In the genomic region with DNA sequence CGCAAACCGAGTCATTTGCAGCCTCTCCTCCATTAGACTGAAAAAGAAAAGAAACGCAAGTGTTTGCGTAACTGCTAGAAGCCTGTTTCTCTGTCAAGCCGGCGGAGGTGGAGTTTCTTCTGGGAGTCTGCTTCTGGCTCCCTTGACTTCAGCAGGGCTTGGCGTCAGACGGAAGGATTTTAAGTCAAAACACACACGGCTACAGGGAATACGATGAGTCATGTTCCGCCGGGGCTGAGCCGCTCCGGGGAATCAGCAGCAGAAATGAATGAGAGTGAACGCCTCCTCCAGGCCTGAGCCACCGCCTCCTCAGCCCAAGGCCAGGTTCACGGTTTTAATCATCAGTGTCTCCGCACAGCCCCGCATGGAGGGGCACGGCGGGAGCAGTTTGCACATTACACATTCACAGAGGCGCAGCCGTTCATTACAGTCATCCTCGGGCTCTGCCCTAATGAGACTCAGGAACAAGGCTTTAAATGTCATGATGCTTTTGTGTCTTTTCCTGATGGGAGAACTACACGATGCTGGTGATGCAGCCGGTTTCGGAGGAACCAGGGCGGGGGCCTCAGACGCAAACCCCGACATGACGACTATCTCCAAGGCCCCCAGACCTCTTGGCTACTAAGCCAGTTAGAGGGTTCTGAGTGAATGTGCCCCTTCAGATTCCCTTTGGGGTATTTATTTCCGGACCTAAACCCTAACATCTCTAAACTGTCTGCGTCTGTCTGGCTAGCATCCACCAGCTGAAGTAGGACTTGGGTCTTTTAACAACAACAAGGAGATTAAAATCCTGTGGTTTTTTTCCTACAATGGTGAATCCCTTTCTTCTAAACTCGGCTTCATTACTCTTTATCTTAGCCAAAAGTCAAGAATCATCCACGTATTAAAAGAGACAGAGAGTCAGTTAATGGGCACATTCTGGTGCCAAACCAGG, we compare ENCODE assay signal across 8 cellular contexts. TPM values are rescaled to one million over a fixed set of nuclear protein-coding genes. Genes with fewer than 3 reads are reported as not detected.
DNase-seq lines count a peak whose midpoint lies in the region; ATAC-seq and TF ChIP-seq lines count a peak whose summit lies in the region.

No MANE protein-coding gene starts in this region.

- no peaks in the 10 kb centered on the region for H3K9me3 Mint-ChIP-seq in stimulated activated naive CD8-positive, alpha-beta T cell treated with anti-CD3 and anti-CD28 coated beads, Interleukin-15, amount 100 ng/mL, for 72 hours

- no peak overlapping the region for H3K4me3 Mint-ChIP-seq in stimulated activated naive CD8-positive, alpha-beta T cell treated with anti-CD3 and anti-CD28 coated beads, Interleukin-15, amount 100 ng/mL, for 72 hours

- H3K9me3 ChIP-seq in iPS-18a (ENCODE audit: control insufficient read depth, low read depth, low read length): no peaks in the 10 kb centered on the region

- ATAC-seq in sciatic nerve (peak; percentile 98), GM19395 (IDR thresholded peaks at IDR 0.05; ENCODE audit: unreplicated experiment) (no peak)
- ATAC-seq in stimulated activated naive CD8-positive, alpha-beta T cell treated with anti-CD3 and anti-CD28 coated beads, Interleukin-15, amount 100 ng/mL, for 72 hours: no peak

- H3K27me3 ChIP-seq in brain microvascular endothelial cell (replicated peaks) (no peaks in the 10 kb centered on the region), iPS-18a (ENCODE audit: control insufficient read depth, insufficient read depth, low read length) (peaks cover 68% of the 10 kb centered on the region)

- DNase-seq in DMS53 treated with DMSO at 0.1 percent for 48 hours (lab: John Stamatoyannopoulos, UW; ENCODE audit: unreplicated experiment): peak; percentile 87
- peak; percentile 57 for DNase-seq in NCI-H2107 (lab: John Stamatoyannopoulos, UW)
- peak; percentile 98 for DNase-seq in brain microvascular endothelial cell
- DNase-seq in sciatic nerve (ENCODE audit: low spot score): peak; percentile 83
- no peak for DNase-seq in stimulated activated CD4-positive, alpha-beta T cell treated with anti-CD3 and anti-CD28 coated beads, Interleukin-12 subunit alpha, Interleukin-12 subunit beta, amount 100 ng/mL, for 4 hours
- no peak for DNase-seq in stimulated activated naive CD8-positive, alpha-beta T cell treated with anti-CD3 and anti-CD28 coated beads, Interleukin-15, amount 100 ng/mL, for 72 hours

- in situ Hi-C loops in brain microvascular endothelial cell (cut with HindIII; ENCODE audit: low pct_ligation_motif_present, low sequenced_read_pairs): loop anchor here (25.0 kb wide), 1 partner anchor 151 kb away; no protein-coding TSS in a partner anchor

- H3K27me3 Mint-ChIP-seq in stimulated activated naive CD8-positive, alpha-beta T cell treated with anti-CD3 and anti-CD28 coated beads, Interleukin-15, amount 100 ng/mL, for 72 hours: peaks cover 54% of the 10 kb centered on the region

- no peaks in the 10 kb centered on the region for H3K4me1 Mint-ChIP-seq in stimulated activated naive CD8-positive, alpha-beta T cell treated with anti-CD3 and anti-CD28 coated beads, Interleukin-15, amount 100 ng/mL, for 72 hours

- H3K4me3 ChIP-seq in brain microvascular endothelial cell (ENCODE audit: low read depth, low read length) (peak overlapping the region; percentile 41), iPS-18a (ENCODE audit: low read length) (peak overlapping the region; percentile 14)

- H3K9ac ChIP-seq in iPS-18a (ENCODE audit: low read length): no peak overlapping the region

- TF ChIP-seq CTCF in brain microvascular endothelial cell (IDR thresholded peaks at IDR 0.05; ENCODE audit: low read depth, low read length, missing control alignments): peak; percentile 23

- H3K36me3 ChIP-seq in brain microvascular endothelial cell (replicated peaks): no peaks in the 10 kb centered on the region
- H3K36me3 ChIP-seq in iPS-18a (ENCODE audit: control insufficient read depth, low read depth, low read length): no peaks in the 10 kb centered on the region

- H3K4me1 ChIP-seq in iPS-18a (ENCODE audit: control insufficient read depth, low read depth, low read length): peaks cover 20% of the 10 kb centered on the region

- H3K27ac ChIP-seq in brain microvascular endothelial cell (peak overlapping the region; percentile 77), iPS-18a (ENCODE audit: low read length) (no peak overlapping the region)

- no peak overlapping the region for H3K27ac Mint-ChIP-seq in stimulated activated naive CD8-positive, alpha-beta T cell treated with anti-CD3 and anti-CD28 coated beads, Interleukin-15, amount 100 ng/mL, for 72 hours

- intact Hi-C loops in sciatic nerve (cut with DNase I): no loop called here

RNA-seq across cellular contexts. Expression of gene SCG2, which starts 11.1 kb away (rescaled TPM):
- total RNA-seq in sciatic nerve: 0.80 TPM

Comparison
In these comparisons a context has a peak if more than half of its experiments do, and no peak if none do; other contexts are left out.
1. DNase-seq: peak in DMS53 treated with DMSO at 0.1 percent for 48 hours (single experiment), NCI-H2107 (single experiment), brain microvascular endothelial cell (single experiment) and sciatic nerve (single experiment); none in stimulated activated CD4-positive, alpha-beta T cell treated with anti-CD3 and anti-CD28 coated beads, Interleukin-12 subunit alpha, Interleukin-12 subunit beta, amount 100 ng/mL, for 4 hours (single experiment) and stimulated activated naive CD8-positive, alpha-beta T cell treated with anti-CD3 and anti-CD28 coated beads, Interleukin-15, amount 100 ng/mL, for 72 hours (0 of 2).